In genomic region chr17:67138392-67138791, GRCh38 we compare ENCODE assay signal across 22 cellular contexts.
DNase-seq lines count a peak whose midpoint lies in the region; ATAC-seq, FAIRE-seq and TF ChIP-seq lines count a peak whose summit lies in the region.
"Had no signal": no experiment of that assay in that cellular context is flagged by ENCODE, and none has a peak within 500 bp of the region (broad histone marks: within the 10 kb centered on the region; RNA-seq: fewer than 3 reads in every experiment).

No MANE protein-coding gene starts in this region.

- CTCF ChIA-PET in MCF 10A (lab: Yijun Ruan, JAX), result interaction anchor here (0.6 kb wide), 1 partner anchor 331 kb away, joined by 4 read pairs; no protein-coding TSS in a partner anchor
- CTCF ChIA-PET in mammary epithelial cell (lab: Charles Lee; ENCODE audit: low non-redundant PET), result no interaction called here
- CTCF ChIA-PET in WTC11 (lab: Charles Lee), result interaction anchor here (1.0 kb wide), 1 partner anchor 20 kb away, joined by 4 read pairs; no protein-coding TSS in a partner anchor

- H3K4me3 ChIP-seq in mammary epithelial cell (replicated peaks in 1 of 3; ENCODE audit: insufficient read depth in 1 of 3, low read depth in 2 of 3, low read length in 3 of 3) (no peak overlapping the region), kidney (ENCODE audit: low read length in 2 of 2) (no peak overlapping the region)
- H3K4me3 ChIP-seq: cardiac muscle cell, esophagus muscularis mucosa, left lung, tibial artery had no signal

- TF ChIP-seq CTCF in MCF 10A (IDR thresholded peaks at IDR 0.05; ENCODE audit: unreplicated experiment) (no peak), mammary epithelial cell (conservative IDR thresholded peaks at IDR 0.05 in 1 of 2, IDR thresholded peaks at IDR 0.05 in 1 of 2; ENCODE audit: extremely low read depth in 1 of 2, insufficient read depth in 1 of 2, low read depth in 1 of 2, low read length in 2 of 2) (no peak), WTC11 (IDR thresholded peaks at IDR 0.05) (no peak), kidney (IDR thresholded peaks at IDR 0.05; ENCODE audit: borderline replicate concordance, extremely low read depth, insufficient read depth) (no peak)

- in situ Hi-C loops in mammary epithelial cell (cut with MboI; ENCODE audit: low sequenced_read_pairs in 2 of 2), result no loop called here

- H3K27me3 Mint-ChIP-seq in MCF 10A (ENCODE audit: insufficient read depth, unreplicated experiment) (no peaks in the 10 kb centered on the region), WTC11 (ENCODE audit: low read depth) (no peaks in the 10 kb centered on the region), immature natural killer cell (ENCODE audit: low read depth in 3 of 3) (peaks cover 0 to 3% (median 0%) of the 10 kb centered on the region in 3 donors)

- DNase-seq in MCF 10A (ENCODE audit: unreplicated experiment) (no peak), mammary epithelial cell (no peak), WTC11 (ENCODE audit: low spot score) (no peak), immature natural killer cell (peak in 1 of 3 donors; percentile 10), superior temporal gyrus (ENCODE audit: extremely low spot score) (peak; percentile 71), kidney (no peak), NCI-H1694 treated with DMSO at 0.1 percent for 48 hours (lab: John Stamatoyannopoulos, UW) (no peak)
- DNase-seq: activated CD4-positive, alpha-beta T cell treated with anti-CD3 and anti-CD28 coated beads, Interleukin-2, amount 50 U/mL, for 48 hours; amniotic stem cell; Caco-2; EL; GOT3; Kasumi-1; left lung; NCI-H1105 treated with DMSO at 0.1 percent for 48 hours; NCI-H526; right cardiac atrium; stimulated activated CD4-positive, alpha-beta T cell treated with anti-CD3 and anti-CD28 coated beads, Interleukin-15, amount 100 ng/mL, for 24 hours; tibial artery had no signal

- peak overlapping the region; percentile 79 for H3K27ac Mint-ChIP-seq in MCF 10A (ENCODE audit: low read depth, unreplicated experiment)
- H3K27ac Mint-ChIP-seq in WTC11, result peak overlapping the region; percentile 70; the same call in 1 of the 2 replicates
- peak overlapping the region; percentile 78 to 95 (median 85) for H3K27ac Mint-ChIP-seq in immature natural killer cell

- BruUV-seq in MCF 10A (replicated peaks; lab: Mats Ljungman, UMichigan), result no TSS peak
- no TSS peak for BruUV-seq in mammary epithelial cell (replicated peaks; lab: Mats Ljungman, UMichigan)

- peaks cover 7% of the 10 kb centered on the region for H3K9me3 Mint-ChIP-seq in MCF 10A (ENCODE audit: unreplicated experiment)
- H3K9me3 Mint-ChIP-seq in WTC11, result peaks cover 5% of the 10 kb centered on the region
- peaks cover 0 to 2% (median 0%) of the 10 kb centered on the region in 6 donors for H3K9me3 Mint-ChIP-seq in immature natural killer cell

- no peak overlapping the region for H2AFZ ChIP-seq in mammary epithelial cell (ENCODE audit: low read depth, low read length)

- H3K36me3 Mint-ChIP-seq in MCF 10A (ENCODE audit: insufficient read depth, unreplicated experiment) (peaks cover 62% of the 10 kb centered on the region), WTC11 (peaks cover 17% of the 10 kb centered on the region), immature natural killer cell (peaks cover 6 to 36% (median 18%) of the 10 kb centered on the region in 3 donors)

- ATAC-seq in WTC11, result no peak
- no peak for ATAC-seq in GM18520 (IDR thresholded peaks at IDR 0.05; ENCODE audit: unreplicated experiment)
- ATAC-seq: left lung, right cardiac atrium had no signal

- H3K36me3 ChIP-seq in mammary epithelial cell (ENCODE audit: insufficient read depth, low read length) (peaks cover 5% of the 10 kb centered on the region), kidney (ENCODE audit: control insufficient read depth in 1 of 2, insufficient read depth in 2 of 2, low read length in 2 of 2) (peaks cover 12 to 13% of the 10 kb centered on the region in 2 donors)

- H3K79me2 ChIP-seq in mammary epithelial cell (ENCODE audit: insufficient read depth, low read length), result peaks cover 13% of the 10 kb centered on the region

- no peaks in the 10 kb centered on the region for H4K20me1 ChIP-seq in mammary epithelial cell (ENCODE audit: insufficient read depth, low read length)

- H3K27me3 ChIP-seq in mammary epithelial cell (ENCODE audit: insufficient read depth, low read length), result no peaks in the 10 kb centered on the region
- H3K27me3 ChIP-seq: cardiac muscle cell, esophagus muscularis mucosa, left lung, tibial artery had no signal

- H3K9ac ChIP-seq in mammary epithelial cell (ENCODE audit: insufficient read depth, low read length) (no peak overlapping the region), kidney (ENCODE audit: low read length in 2 of 2) (no peak overlapping the region)

- H3K27ac ChIP-seq in mammary epithelial cell (ENCODE audit: insufficient read depth, low read depth, low read length), result no peak overlapping the region
- no peak overlapping the region for H3K27ac ChIP-seq in kidney (ENCODE audit: low read depth in 2 of 2, low read length in 2 of 2)
- H3K27ac ChIP-seq: cardiac muscle cell, esophagus muscularis mucosa, left lung, tibial artery had no signal

- no peak overlapping the region for H3K4me3 Mint-ChIP-seq in MCF 10A (ENCODE audit: unreplicated experiment)
- H3K4me3 Mint-ChIP-seq in WTC11, result no peak overlapping the region
- H3K4me3 Mint-ChIP-seq in immature natural killer cell, result peak overlapping the region; percentile 28 to 69 (median 50)

- peaks cover 35% of the 10 kb centered on the region for H3K4me1 Mint-ChIP-seq in MCF 10A (ENCODE audit: insufficient read depth, unreplicated experiment)
- H3K4me1 Mint-ChIP-seq in WTC11, result peaks cover 9% of the 10 kb centered on the region
- H3K4me1 Mint-ChIP-seq in immature natural killer cell, result peaks cover 37 to 57% of the 10 kb centered on the region in 2 donors

- H3K4me2 ChIP-seq in mammary epithelial cell (ENCODE audit: insufficient read depth, low read depth, low read length), result no peak overlapping the region

- FAIRE-seq in kidney (lab: Jason Lieb, UNC), result no peak

- no peaks in the 10 kb centered on the region for H3K9me3 ChIP-seq in mammary epithelial cell (replicated peaks; ENCODE audit: insufficient read depth, low read length)
- H3K9me3 ChIP-seq in kidney (ENCODE audit: control insufficient read depth in 1 of 2, low read length in 2 of 2), result peaks cover 0 to 3% of the 10 kb centered on the region in 2 donors
- H3K9me3 ChIP-seq: Caco-2, esophagus muscularis mucosa, left lung had no signal

- POLR2A ChIA-PET in MCF 10A (lab: Yijun Ruan, JAX), result no interaction called here
- POLR2A ChIA-PET in WTC11 (lab: Charles Lee), result no interaction called here

- intact Hi-C loops in MCF 10A (cut with micrococcal nuclease), result no loop called here
- intact Hi-C loops in mammary epithelial cell (cut with micrococcal nuclease), result no loop called here
- intact Hi-C loops in kidney (cut with DNase I), result no loop called here

- H3K4me1 ChIP-seq in mammary epithelial cell (ENCODE audit: insufficient read depth, low read length) (peaks cover 16% of the 10 kb centered on the region), kidney (ENCODE audit: control insufficient read depth in 1 of 2, insufficient read depth in 1 of 2, low read depth in 1 of 2, low read length in 2 of 2) (no peaks in the 10 kb centered on the region)
- H3K4me1 ChIP-seq: Caco-2, esophagus muscularis mucosa, tibial artery had no signal

- dilution Hi-C loops in mammary epithelial cell (cut with HindIII; ENCODE audit: low sequenced_read_pairs), result no loop called here

TF ChIP-seq in WTC11, 78 proteins besides CTCF, POLR2A, EP300 and RAD21:
- TF ChIP-seq NFYB (CRISPR knock-in tag; conservative IDR thresholded peaks at IDR 0.05; ENCODE audit: low read depth) (no peak), NR1H2 (CRISPR knock-in tag; IDR thresholded peaks at IDR 0.05) (no peak), GABPB1 (CRISPR knock-in tag; IDR thresholded peaks at IDR 0.05) (no peak), MAX (CRISPR knock-in tag; IDR thresholded peaks at IDR 0.05) (no peak), ZNF423 (CRISPR knock-in tag; IDR thresholded peaks at IDR 0.05) (no peak), USF1 (CRISPR knock-in tag; IDR thresholded peaks at IDR 0.05) (no peak), ZNF121 (CRISPR knock-in tag; IDR thresholded peaks at IDR 0.05) (no peak), ATF1 (CRISPR knock-in tag; IDR thresholded peaks at IDR 0.05) (no peak), E2F5 (CRISPR knock-in tag; IDR thresholded peaks at IDR 0.05) (no peak), TCF7 (CRISPR knock-in tag; IDR thresholded peaks at IDR 0.05; ENCODE audit: low read depth) (no peak), JUN (CRISPR knock-in tag; IDR thresholded peaks at IDR 0.05) (no peak), ZMAT4 (CRISPR knock-in tag; IDR thresholded peaks at IDR 0.05) (no peak)

Comparison
In these comparisons a context has a peak if more than half of its experiments do, and no peak if none do; other contexts are left out.
1. H3K4me3 Mint-ChIP-seq: peak in immature natural killer cell (5 of 5); none in MCF 10A (single experiment) and WTC11 (single experiment).
2. Peak in every context shown above with its lines, with median percentiles within 50 percentile points of each other: H3K27ac Mint-ChIP-seq.